Comparison of ENCODE assay signal across 15 cellular contexts in the genomic region with DNA sequence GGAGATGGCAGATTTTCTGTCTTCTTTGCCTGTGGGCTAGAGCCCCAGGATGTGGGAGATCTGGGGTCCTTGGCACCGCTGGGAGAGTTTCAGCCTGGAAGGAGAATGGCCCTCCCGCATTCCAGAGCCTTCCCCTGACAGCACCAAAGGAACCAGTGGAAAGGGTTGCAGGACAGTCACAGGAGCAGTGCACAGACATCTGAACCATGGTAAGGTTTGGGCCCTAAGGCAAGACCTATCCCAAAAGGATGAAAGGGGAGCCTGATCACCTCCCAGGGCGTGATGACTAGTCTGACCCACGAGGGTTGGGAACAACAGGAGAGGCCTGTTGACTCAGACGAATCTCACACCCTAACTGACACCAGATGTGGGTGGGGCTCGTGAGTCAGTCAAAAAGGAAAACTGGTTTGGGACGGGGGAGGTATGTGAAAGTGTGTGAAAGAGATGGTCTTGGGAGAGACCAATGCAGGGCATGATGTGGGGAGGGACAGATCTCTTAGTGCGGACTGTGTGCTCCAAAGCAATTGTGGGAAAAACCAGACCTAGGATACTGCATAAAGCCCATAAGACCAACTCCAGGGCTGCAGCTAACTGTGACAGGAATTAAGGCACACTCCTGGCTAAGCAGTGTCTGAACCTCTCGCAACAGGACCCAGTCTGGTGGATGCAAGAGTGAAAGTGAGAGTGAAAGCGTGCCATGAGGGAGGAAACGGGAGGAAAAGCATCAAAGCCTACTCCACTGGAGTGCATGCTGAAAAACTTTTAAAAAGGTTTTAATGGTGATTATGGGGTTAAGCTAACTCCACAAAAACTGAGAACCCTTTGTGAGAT. TPM values are rescaled to one million over a fixed set of nuclear protein-coding genes. Genes with fewer than 3 reads are reported as not detected.
DNase-seq lines count a peak whose midpoint lies in the region; ATAC-seq and TF ChIP-seq lines count a peak whose summit lies in the region.
"Had no signal": no experiment of that assay in that cellular context is flagged by ENCODE, and none has a peak within 500 bp of the region (broad histone marks: within the 10 kb centered on the region; RNA-seq: fewer than 3 reads in every experiment).

No MANE protein-coding gene starts in this region.

- DNase-seq in Caco-2 = no peak
- no peak for DNase-seq in hepatocyte (ENCODE audit: low spot score)
- DNase-seq in NCI-H1105 treated with DMSO at 0.1 percent for 48 hours (lab: John Stamatoyannopoulos, UW) = no peak
- DNase-seq: left colon; naive thymus-derived CD4-positive, alpha-beta T cell; NCI-H1436; NCI-H510A treated with DMSO at 0.1 percent for 48 hours had no signal

- H3K9me3 ChIP-seq in Caco-2 (peaks cover 22% of the 10 kb centered on the region), HEK293 (ENCODE audit: control insufficient read depth, insufficient read depth, low read depth, low read length) (no peaks in the 10 kb centered on the region), hepatocyte (ENCODE audit: low read depth) (no peaks in the 10 kb centered on the region)
- H3K9me3 ChIP-seq: thoracic aorta had no signal

- WGBS in hepatocyte (ENCODE audit: low lambda C conversion rate, missing lambda C conversion rate) = 69% methylated on average over 11 of the region's 11 CpGs

- peaks cover 14% of the 10 kb centered on the region for H3K9me3 Mint-ChIP-seq in Caco-2 (ENCODE audit: unreplicated experiment)
- H3K9me3 Mint-ChIP-seq in stimulated activated memory B cell treated with anti-CD40 and anti-IgM and Interleukin-4, amounts not matched to agents 10 μg/mL and 1 μg/mL and 100 μg/mL, for 72 hours = no peaks in the 10 kb centered on the region
- H3K9me3 Mint-ChIP-seq: naive thymus-derived CD4-positive, alpha-beta T cell had no signal

- H3K4me1 Mint-ChIP-seq in Caco-2 (ENCODE audit: low read depth, unreplicated experiment) = peaks cover 13% of the 10 kb centered on the region
- peaks cover 7% of the 10 kb centered on the region for H3K4me1 Mint-ChIP-seq in stimulated activated memory B cell treated with anti-CD40 and anti-IgM and Interleukin-4, amounts not matched to agents 10 μg/mL and 1 μg/mL and 100 μg/mL, for 72 hours

- intact Hi-C loops in Caco-2 (cut with micrococcal nuclease; ENCODE audit: unreplicated experiment) = no loop called here

- H3K4me2 ChIP-seq in hepatocyte = no peak overlapping the region

- no peak overlapping the region for H2AFZ ChIP-seq in hepatocyte

- BruUV-seq in Caco-2 (replicated peaks; lab: Mats Ljungman, UMichigan) = no TSS peak

- peak; percentile 27; the same call in 2 of the 3 replicates for ATAC-seq in SK-N-SH treated with all-trans-retinoic acid at 6 μM for 48 hours
- no peak for ATAC-seq in GM18511 (IDR thresholded peaks at IDR 0.05; ENCODE audit: unreplicated experiment)
- no peak for ATAC-seq in GM21390 (IDR thresholded peaks at IDR 0.05; ENCODE audit: unreplicated experiment)
- no peak for ATAC-seq in stimulated activated memory B cell treated with anti-CD40 and anti-IgM and Interleukin-4, amounts not matched to agents 10 μg/mL and 1 μg/mL and 100 μg/mL, for 72 hours
- ATAC-seq: left colon; naive thymus-derived CD4-positive, alpha-beta T cell; Right ventricle myocardium inferior had no signal

- H3K9me2 ChIP-seq in hepatocyte (replicated peaks; ENCODE audit: insufficient read depth) = no peaks in the 10 kb centered on the region

- TF ChIP-seq CTCF in Caco-2 (IDR thresholded peaks at IDR 0.05; ENCODE audit: insufficient read depth in 1 of 2, low read depth in 1 of 2, low read length in 1 of 2, severe bottlenecking in 1 of 2, unreplicated experiment in 1 of 2) (no peak), HEK293 (tag by site-specific recombination; IDR thresholded peaks at IDR 0.05) (no peak), hepatocyte (IDR thresholded peaks at IDR 0.05; ENCODE audit: poor library complexity) (no peak)

- H3K4me3 ChIP-seq in Caco-2 (ENCODE audit: low read depth, low read length) = no peak overlapping the region
- H3K4me3 ChIP-seq in HEK293 (ENCODE audit: low read depth, low read length) = no peak overlapping the region
- H3K4me3 ChIP-seq in hepatocyte = no peak overlapping the region
- H3K4me3 ChIP-seq: thoracic aorta had no signal

- H3K4me3 Mint-ChIP-seq in Caco-2 (ENCODE audit: unreplicated experiment) = no peak overlapping the region
- H3K4me3 Mint-ChIP-seq in stimulated activated memory B cell treated with anti-CD40 and anti-IgM and Interleukin-4, amounts not matched to agents 10 μg/mL and 1 μg/mL and 100 μg/mL, for 72 hours = no peak overlapping the region
- H3K4me3 Mint-ChIP-seq: naive thymus-derived CD4-positive, alpha-beta T cell had no signal

- H3K4me1 ChIP-seq in Caco-2 = peaks cover 16% of the 10 kb centered on the region
- H3K4me1 ChIP-seq in HEK293 (ENCODE audit: control insufficient read depth, insufficient read depth, low read length) = no peaks in the 10 kb centered on the region
- no peaks in the 10 kb centered on the region for H3K4me1 ChIP-seq in hepatocyte (ENCODE audit: insufficient read depth)

- no peaks in the 10 kb centered on the region for H3K36me3 Mint-ChIP-seq in Caco-2 (ENCODE audit: insufficient read depth, unreplicated experiment)
- no peaks in the 10 kb centered on the region for H3K36me3 Mint-ChIP-seq in stimulated activated memory B cell treated with anti-CD40 and anti-IgM and Interleukin-4, amounts not matched to agents 10 μg/mL and 1 μg/mL and 100 μg/mL, for 72 hours
- H3K36me3 Mint-ChIP-seq: naive thymus-derived CD4-positive, alpha-beta T cell had no signal

- no peaks in the 10 kb centered on the region for H3K79me2 ChIP-seq in hepatocyte

- no peaks in the 10 kb centered on the region for H3K27me3 Mint-ChIP-seq in Caco-2 (ENCODE audit: insufficient read depth, unreplicated experiment)
- peaks cover 44% of the 10 kb centered on the region for H3K27me3 Mint-ChIP-seq in stimulated activated memory B cell treated with anti-CD40 and anti-IgM and Interleukin-4, amounts not matched to agents 10 μg/mL and 1 μg/mL and 100 μg/mL, for 72 hours

- peak overlapping the region; percentile 72 for H3K27ac Mint-ChIP-seq in Caco-2 (ENCODE audit: unreplicated experiment)
- no peak overlapping the region for H3K27ac Mint-ChIP-seq in stimulated activated memory B cell treated with anti-CD40 and anti-IgM and Interleukin-4, amounts not matched to agents 10 μg/mL and 1 μg/mL and 100 μg/mL, for 72 hours
- H3K27ac Mint-ChIP-seq: naive thymus-derived CD4-positive, alpha-beta T cell had no signal

- CTCF ChIA-PET in Caco-2 (lab: Charles Lee) (no interaction called here), HEK293 (lab: Yijun Ruan, JAX) (interaction anchor here (0.6 kb wide), 1 partner anchor 73 kb away, joined by 3 read pairs; a partner anchor contains a TSS)

- H3K27ac ChIP-seq in HEK293 (ENCODE audit: extremely low read depth, low read depth, low read length) (no peak overlapping the region), hepatocyte (peak overlapping the region; percentile 29)
- H3K27ac ChIP-seq: thoracic aorta, VCaP had no signal

- H3K27me3 ChIP-seq in Caco-2 (replicated peaks; ENCODE audit: control insufficient read depth, insufficient read depth, low read length) (no peaks in the 10 kb centered on the region), hepatocyte (no peaks in the 10 kb centered on the region)

- no peaks in the 10 kb centered on the region for H3K36me3 ChIP-seq in Caco-2 (ENCODE audit: control insufficient read depth, insufficient read depth, low read length)
- H3K36me3 ChIP-seq in HEK293 (ENCODE audit: control insufficient read depth in 2 of 2, insufficient read depth in 1 of 2, low read length in 2 of 2) = no peaks in the 10 kb centered on the region
- no peaks in the 10 kb centered on the region for H3K36me3 ChIP-seq in hepatocyte (replicated peaks; ENCODE audit: insufficient read depth, low read depth)
- H3K36me3 ChIP-seq: thoracic aorta had no signal

- POLR2A ChIA-PET in Caco-2 (lab: Charles Lee) = no interaction called here
- POLR2A ChIA-PET in HEK293 (lab: Yijun Ruan, JAX) = no interaction called here

- H4K20me1 ChIP-seq in hepatocyte (ENCODE audit: insufficient read depth, poor library complexity, severe bottlenecking) = no peaks in the 10 kb centered on the region

TF ChIP-seq in HEK293, 187 proteins besides CTCF, POLR2A, EP300 and RAD21 (continues in another document):
- TF ChIP-seq ZNF48 (tag by site-specific recombination; IDR thresholded peaks at IDR 0.05) (no peak), ZSCAN30 (tag by site-specific recombination; IDR thresholded peaks at IDR 0.05) (no peak), ZNF335 (tag by site-specific recombination; conservative IDR thresholded peaks at IDR 0.05) (no peak)

TF ChIP-seq in SK-N-SH treated with all-trans-retinoic acid at 6 μM for 48 hours, 23 proteins besides CTCF, POLR2A, EP300 and RAD21 (continues in another document):
- TF ChIP-seq ZNF8 (CRISPR knock-in tag; IDR thresholded peaks at IDR 0.05) (no peak), ESRRG (CRISPR knock-in tag; IDR thresholded peaks at IDR 0.05) (no peak), CSDC2 (CRISPR knock-in tag; IDR thresholded peaks at IDR 0.05) (no peak), TOX (CRISPR knock-in tag; IDR thresholded peaks at IDR 0.05; ENCODE audit: borderline replicate concordance) (no peak), ZC3H10 (CRISPR knock-in tag; IDR thresholded peaks at IDR 0.05) (no peak), ZNF565 (CRISPR knock-in tag; conservative IDR thresholded peaks at IDR 0.05; ENCODE audit: low read depth) (no peak), GLIS3 (CRISPR knock-in tag; IDR thresholded peaks at IDR 0.05) (no peak)
- TF ChIP-seq, protein P1, sequence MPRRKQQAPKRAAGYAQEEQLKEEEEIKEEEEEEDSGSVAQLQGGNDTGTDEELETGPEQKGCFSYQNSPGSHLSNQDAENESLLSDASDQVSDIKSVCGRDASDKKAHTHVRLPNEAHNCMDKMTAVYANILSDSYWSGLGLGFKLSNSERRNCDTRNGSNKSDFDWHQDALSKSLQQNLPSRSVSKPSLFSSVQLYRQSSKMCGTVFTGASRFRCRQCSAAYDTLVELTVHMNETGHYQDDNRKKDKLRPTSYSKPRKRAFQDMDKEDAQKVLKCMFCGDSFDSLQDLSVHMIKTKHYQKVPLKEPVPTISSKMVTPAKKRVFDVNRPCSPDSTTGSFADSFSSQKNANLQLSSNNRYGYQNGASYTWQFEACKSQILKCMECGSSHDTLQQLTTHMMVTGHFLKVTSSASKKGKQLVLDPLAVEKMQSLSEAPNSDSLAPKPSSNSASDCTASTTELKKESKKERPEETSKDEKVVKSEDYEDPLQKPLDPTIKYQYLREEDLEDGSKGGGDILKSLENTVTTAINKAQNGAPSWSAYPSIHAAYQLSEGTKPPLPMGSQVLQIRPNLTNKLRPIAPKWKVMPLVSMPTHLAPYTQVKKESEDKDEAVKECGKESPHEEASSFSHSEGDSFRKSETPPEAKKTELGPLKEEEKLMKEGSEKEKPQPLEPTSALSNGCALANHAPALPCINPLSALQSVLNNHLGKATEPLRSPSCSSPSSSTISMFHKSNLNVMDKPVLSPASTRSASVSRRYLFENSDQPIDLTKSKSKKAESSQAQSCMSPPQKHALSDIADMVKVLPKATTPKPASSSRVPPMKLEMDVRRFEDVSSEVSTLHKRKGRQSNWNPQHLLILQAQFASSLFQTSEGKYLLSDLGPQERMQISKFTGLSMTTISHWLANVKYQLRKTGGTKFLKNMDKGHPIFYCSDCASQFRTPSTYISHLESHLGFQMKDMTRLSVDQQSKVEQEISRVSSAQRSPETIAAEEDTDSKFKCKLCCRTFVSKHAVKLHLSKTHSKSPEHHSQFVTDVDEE (CRISPR knock-in tag; IDR thresholded peaks at IDR 0.05) = no peak

RNA-seq across cellular contexts. Expression of a gene that starts 39.1 kb away (rescaled TPM):
- total RNA-seq in Caco-2 (2022) (not detected in 2 replicates), hepatocyte (0.77 and 3.1 TPM in 2 replicates)
- polyA plus RNA-seq in hepatocyte = 1.6 and 3.4 TPM in 2 replicates
- total RNA-seq: naive thymus-derived CD4-positive, alpha-beta T cell; thoracic aorta had no signal
- polyA plus RNA-seq: naive thymus-derived CD4-positive, alpha-beta T cell had no signal
